In genomic region chr1:85581802-85582686, GRCh38 we compare ENCODE assay signal across 8 cellular contexts. TPM values are rescaled to one million over a fixed set of nuclear protein-coding genes. Genes with fewer than 3 reads are reported as not detected.
DNase-seq lines count a peak whose midpoint lies in the region; ATAC-seq and TF ChIP-seq lines count a peak whose summit lies in the region.

No MANE protein-coding gene starts in this region.

- H3K36me3 ChIP-seq in right atrium auricular region = peaks cover 35% of the 10 kb centered on the region
- H3K36me3 ChIP-seq in skeletal muscle satellite cell (ENCODE audit: insufficient read depth, low read length) = peaks cover 37% of the 10 kb centered on the region

- no peaks in the 10 kb centered on the region for H3K27me3 ChIP-seq in right atrium auricular region
- no peaks in the 10 kb centered on the region for H3K27me3 ChIP-seq in skeletal muscle satellite cell (ENCODE audit: control insufficient read depth, insufficient read depth, low read length)

- peaks cover 55% of the 10 kb centered on the region for H3K36me3 Mint-ChIP-seq in HFFc6 (ENCODE audit: low read depth)
- H3K36me3 Mint-ChIP-seq in activated T-cell treated with anti-CD3 and anti-CD28 coated beads, Interleukin-2, amount 50 U/mL, for 72 hours (ENCODE audit: insufficient read depth in 2 of 2) = no peaks in the 10 kb centered on the region
- peaks cover 5% of the 10 kb centered on the region for H3K36me3 Mint-ChIP-seq in stimulated activated effector memory CD8-positive, alpha-beta T cell treated with anti-CD3 and anti-CD28 coated beads, Interleukin-12 subunit alpha, Interleukin-12 subunit beta, amount 100 ng/mL, for 72 hours

- H3K27ac ChIP-seq in VCaP (peak overlapping the region; percentile 91), right atrium auricular region (peak overlapping the region; percentile 98)

- TF ChIP-seq CTCF in HFFc6 (IDR thresholded peaks at IDR 0.05) (peak; percentile 71), VCaP (conservative IDR thresholded peaks at IDR 0.05) (peak; percentile 69), right atrium auricular region (IDR thresholded peaks at IDR 0.05) (peak in 1 of 2 donors; percentile 55)

- peaks cover 63% of the 10 kb centered on the region for H3K4me1 Mint-ChIP-seq in HFFc6 (ENCODE audit: low read depth)
- peaks cover 37% of the 10 kb centered on the region for H3K4me1 Mint-ChIP-seq in activated T-cell treated with anti-CD3 and anti-CD28 coated beads, Interleukin-2, amount 50 U/mL, for 72 hours (ENCODE audit: low read depth)
- peaks cover 21% of the 10 kb centered on the region for H3K4me1 Mint-ChIP-seq in stimulated activated effector memory CD8-positive, alpha-beta T cell treated with anti-CD3 and anti-CD28 coated beads, Interleukin-12 subunit alpha, Interleukin-12 subunit beta, amount 100 ng/mL, for 72 hours

- H3K4me1 ChIP-seq in right atrium auricular region (peaks cover 0 to 60% of the 10 kb centered on the region in 2 donors), skeletal muscle satellite cell (ENCODE audit: control insufficient read depth, insufficient read depth, low read length) (peaks cover 25% of the 10 kb centered on the region)

- peak overlapping the region; percentile 79 for H3K4me2 ChIP-seq in skeletal muscle satellite cell (ENCODE audit: low read length)

- peak overlapping the region; percentile 93 for H3K9ac ChIP-seq in skeletal muscle satellite cell (ENCODE audit: low read depth, low read length)

- H3K4me3 Mint-ChIP-seq in HFFc6 = peak overlapping the region; percentile 99
- H3K4me3 Mint-ChIP-seq in activated T-cell treated with anti-CD3 and anti-CD28 coated beads, Interleukin-2, amount 50 U/mL, for 72 hours = peak overlapping the region in 1 of 2 donors; percentile 94
- H3K4me3 Mint-ChIP-seq in stimulated activated effector memory CD8-positive, alpha-beta T cell treated with anti-CD3 and anti-CD28 coated beads, Interleukin-12 subunit alpha, Interleukin-12 subunit beta, amount 100 ng/mL, for 72 hours = no peak overlapping the region

- peak overlapping the region; percentile 94 for H3K27ac Mint-ChIP-seq in HFFc6
- H3K27ac Mint-ChIP-seq in activated T-cell treated with anti-CD3 and anti-CD28 coated beads, Interleukin-2, amount 50 U/mL, for 72 hours = no peak overlapping the region
- no peak overlapping the region for H3K27ac Mint-ChIP-seq in stimulated activated effector memory CD8-positive, alpha-beta T cell treated with anti-CD3 and anti-CD28 coated beads, Interleukin-12 subunit alpha, Interleukin-12 subunit beta, amount 100 ng/mL, for 72 hours

- H3K4me3 ChIP-seq in right atrium auricular region = peak overlapping the region; percentile 84 to 86
- peak overlapping the region; percentile 80 for H3K4me3 ChIP-seq in skeletal muscle satellite cell (ENCODE audit: low read length)

- H3K9me3 Mint-ChIP-seq in HFFc6 = peaks cover 64% of the 10 kb centered on the region
- H3K9me3 Mint-ChIP-seq in activated T-cell treated with anti-CD3 and anti-CD28 coated beads, Interleukin-2, amount 50 U/mL, for 72 hours = no peaks in the 10 kb centered on the region
- H3K9me3 Mint-ChIP-seq in stimulated activated effector memory CD8-positive, alpha-beta T cell treated with anti-CD3 and anti-CD28 coated beads, Interleukin-12 subunit alpha, Interleukin-12 subunit beta, amount 100 ng/mL, for 72 hours = no peaks in the 10 kb centered on the region

- H3K27me3 Mint-ChIP-seq in HFFc6 (ENCODE audit: insufficient read depth) = peaks cover 77% of the 10 kb centered on the region
- peaks cover 71% of the 10 kb centered on the region for H3K27me3 Mint-ChIP-seq in activated T-cell treated with anti-CD3 and anti-CD28 coated beads, Interleukin-2, amount 50 U/mL, for 72 hours (ENCODE audit: low read depth)

- DNase-seq in HFFc6 = peak; percentile 90
- no peak for DNase-seq in right atrium auricular region (ENCODE audit: low spot score)
- DNase-seq in activated T-cell treated with anti-CD3 and anti-CD28 coated beads, Interleukin-2, amount 50 U/mL, for 72 hours = no peak
- DNase-seq in activated CD8-positive, alpha-beta memory T cell treated with anti-CD3 and anti-CD28 coated beads, Interleukin-2, amount 50 U/mL, for 48 hours = no peak
- no peak for DNase-seq in stimulated activated effector memory CD8-positive, alpha-beta T cell treated with anti-CD3 and anti-CD28 coated beads, Interleukin-12 subunit alpha, Interleukin-12 subunit beta, amount 100 ng/mL, for 72 hours (ENCODE audit: low spot score in 2 of 2)

- no peak for ATAC-seq in activated T-cell treated with anti-CD3 and anti-CD28 coated beads, Interleukin-2, amount 50 U/mL, for 72 hours (replicated peaks in 1 of 2)
- ATAC-seq in stimulated activated effector memory CD8-positive, alpha-beta T cell treated with anti-CD3 and anti-CD28 coated beads, Interleukin-12 subunit alpha, Interleukin-12 subunit beta, amount 100 ng/mL, for 72 hours = no peak
- no peak for ATAC-seq in GM18502 (IDR thresholded peaks at IDR 0.05; ENCODE audit: poor library complexity, unreplicated experiment)

- H3K9me3 ChIP-seq in right atrium auricular region = no peaks in the 10 kb centered on the region
- no peaks in the 10 kb centered on the region for H3K9me3 ChIP-seq in skeletal muscle satellite cell (replicated peaks; ENCODE audit: low read length)

RNA-seq across cellular contexts. Expression of gene CCN1, which starts 1.5 kb away (rescaled TPM):
- 1,000 to 10,000 TPM in 3 of 6 experiments, 100 to 1,000 TPM in 3; 877 to 1,071 (median 1,004) TPM for total RNA-seq in HFFc6 (2021; fragmentation: NEBNext Ultra II Directional; extraction: Animal tissue kit (Norgen Biotek cat#: 25700))
- total RNA-seq in right atrium auricular region = 100 to 1,000 TPM in 1 of 2 donors, 10 to 100 TPM in 1; 41.8 to 156 TPM
- total RNA-seq in skeletal muscle satellite cell (2012; rRNA removed) = 17.5 and 49.4 TPM in 2 replicates
- total RNA-seq in activated T-cell treated with anti-CD3 and anti-CD28 coated beads, Interleukin-2, amount 50 U/mL, for 72 hours = under 1 TPM in 1 of 2 donors, not detected in 1; 0.16 TPM

Comparison
In these comparisons a context has a peak if more than half of its experiments do, and no peak if none do; other contexts are left out.
1. RNA of gene CCN1, which starts 1.5 kb away (total RNA-seq): 877 to 1,071 TPM in HFFc6 and 41.8 to 156 TPM in right atrium auricular region; 0.16 TPM in activated T-cell treated with anti-CD3 and anti-CD28 coated beads, Interleukin-2, amount 50 U/mL, for 72 hours; every median in the first group is over 10 times any median in the second.